8 cellular contexts compared by ENCODE assay signal in genomic region chr12:92134638-92135274, GRCh38. TPM values are rescaled to one million over a fixed set of nuclear protein-coding genes. Genes with fewer than 3 reads are reported as not detected.
DNase-seq lines count a peak whose midpoint lies in the region; ATAC-seq, FAIRE-seq and TF ChIP-seq lines count a peak whose summit lies in the region.

No MANE protein-coding gene starts in this region.

- CTCF ChIA-PET in CD8-positive, alpha-beta T cell (lab: Charles Lee): interaction anchor here (0.6 to 3.0 kb wide), 8 partner anchors 9 to 753 kb away, joined by 3 to 15 read pairs (median 4); no protein-coding TSS in a partner anchor
- CTCF ChIA-PET in GM12878 (lab: Yijun Ruan, JAX): interaction anchor here (0.9 to 5.9 kb wide), 13 partner anchors 9 to 435 kb away, joined by 3 to 21 read pairs (median 4); no protein-coding TSS in a partner anchor

- ATAC-seq in CD8-positive, alpha-beta T cell: peak; percentile 29
- ATAC-seq in GM12878 (peak; percentile 12), GM18520 (IDR thresholded peaks at IDR 0.05; ENCODE audit: unreplicated experiment) (no peak), HG02970 (IDR thresholded peaks at IDR 0.05; ENCODE audit: low FRiP score, unreplicated experiment) (no peak)

- H2AFZ ChIP-seq in GM12878 (ENCODE audit: control insufficient read depth, low read depth, low read length): no peak overlapping the region

- no peak for TF ChIP-seq RAD21 in GM12878 (IDR thresholded peaks at IDR 0.05; ENCODE audit: insufficient read depth, low read depth, low read length)

- peak overlapping the region; percentile 96 for H3K4me3 Mint-ChIP-seq in CD8-positive, alpha-beta T cell
- peak overlapping the region; percentile 12 for H3K4me3 Mint-ChIP-seq in neural crest cell

- H3K4me1 ChIP-seq in CD8-positive, alpha-beta T cell (ENCODE audit: insufficient read depth, low read length): peaks cover 70% of the 10 kb centered on the region
- peaks cover 20% of the 10 kb centered on the region; the same call in 1 of the 2 replicates for H3K4me1 ChIP-seq in GM12878 (ENCODE audit: control insufficient read depth, insufficient read depth, low read length)

- intact Hi-C loops in CD8-positive, alpha-beta T cell (cut with DNase I, micrococcal nuclease): loop anchor here (5.0 kb wide), 3 partner anchors 37 to 142 kb away; no protein-coding TSS in a partner anchor
- intact Hi-C loops in GM12878 (cut with micrococcal nuclease; ENCODE audit: unreplicated experiment): loop anchor here (1.0 to 5.0 kb wide), 4 partner anchors 69 to 752 kb away; no protein-coding TSS in a partner anchor

- H3K4me3 ChIP-seq in CD8-positive, alpha-beta T cell (ENCODE audit: low read depth, low read length): peak overlapping the region; percentile 66
- H3K4me3 ChIP-seq in GM12878: peak overlapping the region; percentile 89
- H3K4me3 ChIP-seq in WERI-Rb-1 (ENCODE audit: low read depth, low read length): no peak overlapping the region

- H3K27me3 ChIP-seq in CD8-positive, alpha-beta T cell (ENCODE audit: insufficient read depth, low read length): no peaks in the 10 kb centered on the region
- H3K27me3 ChIP-seq in GM12878 (replicated peaks in 1 of 2; ENCODE audit: control insufficient read depth in 2 of 2, insufficient read depth in 2 of 2, low read length in 1 of 2) (no peaks in the 10 kb centered on the region), WERI-Rb-1 (ENCODE audit: insufficient read depth, low read depth, severe bottlenecking) (no peaks in the 10 kb centered on the region)

- H3K9me3 ChIP-seq in CD8-positive, alpha-beta T cell (ENCODE audit: low read length): no peaks in the 10 kb centered on the region
- no peaks in the 10 kb centered on the region for H3K9me3 ChIP-seq in KOPT-K1 (ENCODE audit: insufficient read depth, low read length, poor library complexity, severe bottlenecking)
- H3K9me3 ChIP-seq in GM12878 (replicated peaks; ENCODE audit: control insufficient read depth, insufficient read depth, low read length): peaks cover 2% of the 10 kb centered on the region; the same call in 2 of the 3 replicates
- no peaks in the 10 kb centered on the region for H3K9me3 ChIP-seq in WERI-Rb-1 (ENCODE audit: severe bottlenecking)

- peaks cover 6% of the 10 kb centered on the region for H3K36me3 ChIP-seq in CD8-positive, alpha-beta T cell (ENCODE audit: insufficient read depth, low read length)
- H3K36me3 ChIP-seq in KOPT-K1 (ENCODE audit: insufficient read depth, low read length): peaks cover 8% of the 10 kb centered on the region
- peaks cover 0 to 2% of the 10 kb centered on the region in 2 experiments; a peak in 2 of 4 replicates for H3K36me3 ChIP-seq in GM12878 (ENCODE audit: control insufficient read depth in 2 of 2, insufficient read depth in 2 of 2, low read length in 1 of 2)
- peaks cover 12% of the 10 kb centered on the region for H3K36me3 ChIP-seq in WERI-Rb-1

- no peaks in the 10 kb centered on the region for H3K27me3 Mint-ChIP-seq in CD8-positive, alpha-beta T cell (ENCODE audit: low read depth)
- H3K27me3 Mint-ChIP-seq in neural crest cell (ENCODE audit: low read depth): no peaks in the 10 kb centered on the region

- WGBS in GM12878 (ENCODE audit: insufficient coverage, insufficient replicate concordance, low lambda C conversion rate, missing lambda C conversion rate): 2% methylated on average over 5 of the region's 5 CpGs

- no peak for TF ChIP-seq POLR2A in GM12878 (IDR thresholded peaks at IDR 0.05; ENCODE audit: low read depth, low read length)

- peak overlapping the region; percentile 88 for H3K27ac Mint-ChIP-seq in CD8-positive, alpha-beta T cell
- H3K27ac Mint-ChIP-seq in neural crest cell (ENCODE audit: unreplicated experiment): no peak overlapping the region

- no peak for DNase-seq in CD8-positive, alpha-beta T cell
- DNase-seq in GM12878 (ENCODE audit: low read depth, low spot score) (no peak), neural crest cell (ENCODE audit: low read depth, low spot score) (no peak), midbrain (lab: John Stamatoyannopoulos, UW) (no peak), WERI-Rb-1 (no peak)

- H3K36me3 Mint-ChIP-seq in CD8-positive, alpha-beta T cell: peaks cover 81% of the 10 kb centered on the region
- peaks cover 15% of the 10 kb centered on the region for H3K36me3 Mint-ChIP-seq in neural crest cell (ENCODE audit: low read depth)

- TF ChIP-seq EP300 in GM12878 (IDR thresholded peaks at IDR 0.05; ENCODE audit: borderline replicate concordance in 1 of 2, control insufficient read depth in 1 of 2, low read depth in 2 of 2, low read length in 2 of 2): peak; percentile 25 to 65; a peak in 1 of 4 replicates

- POLR2A ChIA-PET in CD8-positive, alpha-beta T cell (lab: Charles Lee): interaction anchor here (0.7 to 9.4 kb wide), 12 partner anchors 10 to 269 kb away, joined by 3 to 66 read pairs (median 4); partner anchors contain the start of gene BTG1
- POLR2A ChIA-PET in GM12878 (lab: Charles Lee): interaction anchor here (0.8 to 8.8 kb wide), 19 partner anchors 10 to 428 kb away, joined by 3 to 112 read pairs (median 4); partner anchors contain the start of gene BTG1

- in situ Hi-C loops in GM12878 (cut with MboI): loop anchor here (5.0 to 25.0 kb wide), 3 partner anchors 322 to 740 kb away; no protein-coding TSS in a partner anchor

- SMC1A ChIA-PET in GM12878 (lab: Charles Lee; ENCODE audit: uncharacterized antibody, unreplicated experiment): interaction anchor here (0.7 to 7.5 kb wide), 37 partner anchors 10 to 435 kb away, joined by 3 to 98 read pairs (median 8); partner anchors contain the start of gene BTG1

- H3K4me1 Mint-ChIP-seq in CD8-positive, alpha-beta T cell (ENCODE audit: low read depth): peaks cover 70% of the 10 kb centered on the region
- H3K4me1 Mint-ChIP-seq in neural crest cell: peaks cover 78% of the 10 kb centered on the region

- no peak for FAIRE-seq in GM12878 (lab: Jason Lieb, UNC)

- BruUV-seq in GM12878 (replicated peaks; lab: Mats Ljungman, UMichigan): no TSS peak

- peak overlapping the region; percentile 57 for H3K9ac ChIP-seq in GM12878 (ENCODE audit: control insufficient read depth, insufficient read depth, low read length)

- H3K79me2 ChIP-seq in GM12878 (ENCODE audit: control insufficient read depth, insufficient read depth, low read length): peaks cover 100% of the 10 kb centered on the region

- no peaks in the 10 kb centered on the region for H3K9me3 Mint-ChIP-seq in CD8-positive, alpha-beta T cell
- no peaks in the 10 kb centered on the region for H3K9me3 Mint-ChIP-seq in neural crest cell

- peak overlapping the region; percentile 65 for H3K4me2 ChIP-seq in GM12878 (ENCODE audit: control insufficient read depth, insufficient read depth)

- RAD21 ChIA-PET in GM12878 (lab: Charles Lee; ENCODE audit: unreplicated experiment): interaction anchor here (0.7 to 9.9 kb wide), 31 partner anchors 10 to 436 kb away, joined by 3 to 167 read pairs (median 7); partner anchors contain the start of gene BTG1

- TF ChIP-seq CTCF in CD8-positive, alpha-beta T cell (IDR thresholded peaks at IDR 0.05): no peak
- no peak for TF ChIP-seq CTCF in GM12878 (IDR thresholded peaks at IDR 0.05 in 2 of 3, conservative IDR thresholded peaks at IDR 0.05 in 1 of 3; ENCODE audit: control insufficient read depth in 2 of 3, extremely low read depth in 1 of 3, insufficient read depth in 1 of 3, low read depth in 3 of 3, low read length in 3 of 3)
- TF ChIP-seq CTCF in neural crest cell (conservative IDR thresholded peaks at IDR 0.05): no peak
- no peak for TF ChIP-seq CTCF in WERI-Rb-1 (IDR thresholded peaks at IDR 0.05; ENCODE audit: low read depth, low read length)

- H4K20me1 ChIP-seq in GM12878 (ENCODE audit: control insufficient read depth, insufficient read depth): no peaks in the 10 kb centered on the region; the same call in 1 of the 2 replicates

- peak overlapping the region; percentile 92 for H3K27ac ChIP-seq in CD8-positive, alpha-beta T cell (ENCODE audit: low read depth, low read length)
- H3K27ac ChIP-seq in KOPT-K1 (ENCODE audit: low read depth, low read length, poor library complexity, severe bottlenecking): peak overlapping the region; percentile 35
- peak overlapping the region; percentile 85 for H3K27ac ChIP-seq in GM12878 (ENCODE audit: control insufficient read depth, insufficient read depth)
- no peak overlapping the region for H3K27ac ChIP-seq in WERI-Rb-1

TF ChIP-seq in GM12878, 131 proteins besides CTCF, POLR2A, EP300 and RAD21 (continues in another document):
- no peak for TF ChIP-seq SMC3 (IDR thresholded peaks at IDR 0.05; ENCODE audit: borderline replicate concordance, low read length)

RNA-seq across cellular contexts. Expression of gene BTG1, which starts 10.9 kb away (rescaled TPM):
- 1,000 to 10,000 TPM; 1,847 to 1,850 TPM for total RNA-seq in CD8-positive, alpha-beta T cell
- total RNA-seq in GM12878 (2013; cell fraction: nucleolus; rRNA removed): 121 and 128 TPM in 2 replicates
- 27.3 and 27.8 TPM in 2 replicates for total RNA-seq in GM12878 (2014; rRNA removed)
- total RNA-seq in GM12878 (2014; rRNA removed; fragmentation: Illumina TruSeq; extraction: Trizol): 34.0 and 35.3 TPM in 2 replicates
- total RNA-seq in GM12878 (2021): 186 and 194 TPM in 2 replicates
- polyA plus RNA-seq in GM12878 (2011; ENCODE audit: low read depth): 72.3 TPM
- polyA plus RNA-seq in GM12878 (2011; rRNA removed): 100 and 164 TPM in 2 replicates
- polyA plus RNA-seq in GM12878 (2011; cell fraction: cytosol; rRNA removed): 153 and 176 TPM in 2 replicates
- polyA plus RNA-seq in GM12878 (2011; cell fraction: nucleus; rRNA removed): 119 and 192 TPM in 2 replicates
- 131 and 205 TPM in 2 replicates for polyA plus RNA-seq in GM12878 (2012)
- 46.4 and 59.9 TPM in 2 replicates for polyA plus RNA-seq in GM12878 (2014; fragmentation: Illumina TruSeq; extraction: Trizol)
- polyA plus RNA-seq in GM12878 (2014; fragmentation: Nextera tagmentation; extraction: Ambion mirVana): 10 to 100 TPM; 23.7 to 61.5 TPM
- polyA plus RNA-seq in GM12878 (2014; rRNA removed): 51.3 and 60.2 TPM in 2 replicates
- polyA plus RNA-seq in GM12878 (2016; fragmentation: Nextera tagmentation; extraction: Ambion mirVana): 100 to 1,000 TPM in 1 of 2 experiments, 10 to 100 TPM in 1; 97.0 to 147 TPM
- polyA minus RNA-seq in GM12878 (2011; rRNA and poly(A)+ RNA removed): 209 and 266 TPM in 2 replicates
- polyA minus RNA-seq in GM12878 (2011; cell fraction: cytosol; rRNA and poly(A)+ RNA removed): 81.5 and 90.4 TPM in 2 replicates
- 130 and 142 TPM in 2 replicates for polyA minus RNA-seq in GM12878 (2011; cell fraction: nucleus; rRNA and poly(A)+ RNA removed)
- 95.1 and 95.7 TPM in 2 replicates for total RNA-seq in neural crest cell

Comparison
In these comparisons a context has a peak if more than half of its experiments do, and no peak if none do; other contexts are left out.
1. ATAC-seq: peak in CD8-positive, alpha-beta T cell (single experiment) and GM12878 (single experiment); none in GM18520 (single experiment) and HG02970 (single experiment).
2. RNA of gene BTG1, which starts 10.9 kb away (total RNA-seq): 1,847 to 1,850 TPM in CD8-positive, alpha-beta T cell; 95.1 to 95.7 TPM in neural crest cell and 27.3 to 194 TPM in GM12878; every median in the first group is over 4 times any median in the second.